Comparison of ENCODE assay signal across 7 cellular contexts in the genomic region with DNA sequence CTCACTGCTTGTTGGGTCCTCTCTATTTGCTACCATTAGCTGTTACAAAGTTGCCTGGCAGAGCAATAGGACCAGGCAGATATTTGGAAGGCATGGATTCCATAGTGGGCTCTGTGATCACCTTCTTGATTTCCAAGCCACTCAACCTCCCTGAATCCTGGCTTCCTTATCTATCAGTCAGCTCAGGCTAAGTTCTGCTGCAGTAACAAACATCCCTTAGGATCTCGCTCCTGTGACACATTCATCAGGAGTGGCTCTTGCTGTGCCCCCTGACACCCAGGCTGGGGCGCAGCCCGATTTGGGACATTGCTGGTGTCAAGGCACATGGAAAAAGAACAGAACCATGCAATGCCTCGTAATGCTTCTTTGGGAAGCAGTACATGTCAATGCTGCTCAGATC.
"Had no signal": no experiment of that assay in that cellular context is flagged by ENCODE, and none has a peak within 500 bp of the region (broad histone marks: within the 10 kb centered on the region; RNA-seq: fewer than 3 reads in every experiment).

No MANE protein-coding gene starts in this region.

- H3K36me3 ChIP-seq: HAP-1 had no signal

- H3K4me3 ChIP-seq: GM23248, HAP-1 had no signal

- ATAC-seq: HCT116 had no signal

- H3K4me1 ChIP-seq: HAP-1 had no signal

- DNase-seq: GM23248, GOT3, H7, KG1 had no signal

- H3K9me3 ChIP-seq: HAP-1 had no signal

- FAIRE-seq: HTR-8/SVneo had no signal

- H3K27ac ChIP-seq: GM23248 had no signal
